26 cellular contexts compared by ENCODE assay signal in genomic region chr19:35569281-35569781, GRCh38. TPM values are rescaled to one million over a fixed set of nuclear protein-coding genes. Genes with fewer than 3 reads are reported as not detected.
DNase-seq lines count a peak whose midpoint lies in the region; ATAC-seq and TF ChIP-seq lines count a peak whose summit lies in the region.
"Had no signal": no experiment of that assay in that cellular context is flagged by ENCODE, and none has a peak within 500 bp of the region (broad histone marks: within the 10 kb centered on the region; RNA-seq: fewer than 3 reads in every experiment).

No MANE protein-coding gene starts in this region.

- in situ Hi-C loops in G401 (cut with HindIII; ENCODE audit: low sequenced_read_pairs), result no loop called here

- intact Hi-C loops in adrenal gland (cut with DNase I), result no loop called here
- intact Hi-C loops in uterus (cut with DNase I; ENCODE audit: low total_unique reads), result no loop called here

- H3K27me3 ChIP-seq in H7 (ENCODE audit: control insufficient read depth, insufficient read depth, low read length) (no peaks in the 10 kb centered on the region), adrenal gland (no peaks in the 10 kb centered on the region), uterus (no peaks in the 10 kb centered on the region)
- H3K27me3 ChIP-seq: BLaER1 treated with 17β-estradiol and CSF1 and Interleukin-3, amounts not matched to agents 10 nM and 100 nM; Peyer's patch had no signal

- no peak overlapping the region for H3K4me3 ChIP-seq in H7 (ENCODE audit: insufficient read depth, low read depth, low read length)
- no peak overlapping the region for H3K4me3 ChIP-seq in adrenal gland
- H3K4me3 ChIP-seq in uterus, result no peak overlapping the region
- H3K4me3 ChIP-seq: BLaER1 treated with 17β-estradiol and CSF1 and Interleukin-3, amounts not matched to agents 10 nM and 100 nM; Peyer's patch; SJSA1 had no signal

- H3K27ac ChIP-seq in adrenal gland (peak overlapping the region in 3 of 5 donors; percentile 26 to 84 (median 62)), uterus (no peak overlapping the region)
- H3K27ac ChIP-seq: BLaER1 treated with 17β-estradiol and CSF1 and Interleukin-3, amounts not matched to agents 10 nM and 100 nM; HL-60; Peyer's patch; SJSA1 had no signal

- no peaks in the 10 kb centered on the region for H3K9me3 ChIP-seq in adrenal gland (replicated peaks in 1 of 3)
- H3K9me3 ChIP-seq in uterus, result no peaks in the 10 kb centered on the region
- H3K9me3 ChIP-seq: Caco-2, Peyer's patch, SJSA1 had no signal

- TF ChIP-seq CTCF in adrenal gland (IDR thresholded peaks at IDR 0.05) (no peak), uterus (IDR thresholded peaks at IDR 0.05) (no peak)

- no peak for TF ChIP-seq POLR2A in adrenal gland (IDR thresholded peaks at IDR 0.05)
- no peak for TF ChIP-seq POLR2A in uterus (IDR thresholded peaks at IDR 0.05)

- no peaks in the 10 kb centered on the region for H3K36me3 ChIP-seq in H7 (replicated peaks; ENCODE audit: control insufficient read depth, insufficient read depth, low read length)
- H3K36me3 ChIP-seq in adrenal gland (replicated peaks in 1 of 2), result no peaks in the 10 kb centered on the region
- H3K36me3 ChIP-seq in uterus, result no peaks in the 10 kb centered on the region
- H3K36me3 ChIP-seq: BLaER1 treated with 17β-estradiol and CSF1 and Interleukin-3, amounts not matched to agents 10 nM and 100 nM; Peyer's patch; SJSA1 had no signal

- H3K4me1 ChIP-seq in adrenal gland (replicated peaks in 1 of 2) (peaks cover 15 to 19% of the 10 kb centered on the region in 2 donors), uterus (no peaks in the 10 kb centered on the region)
- H3K4me1 ChIP-seq: BLaER1 treated with 17β-estradiol and CSF1 and Interleukin-3, amounts not matched to agents 10 nM and 100 nM; Caco-2; Peyer's patch; SJSA1 had no signal

- DNase-seq in G401 (ENCODE audit: low spot score) (peak; percentile 79), H7 (peak; percentile 26), adrenal gland (peak; percentile 76 to 90 (median 86)), mesenteric fat pad (ENCODE audit: low spot score) (peak; percentile 76), uterus (no peak)
- DNase-seq in stimulated activated CD4-positive, alpha-beta T cell treated with anti-CD3 and anti-CD28 coated beads, Interleukin-12 subunit alpha, Interleukin-12 subunit beta, amount 100 ng/mL, for 4 hours, result no peak
- no peak for DNase-seq in activated CD4-positive, alpha-beta T cell treated with anti-CD3 and anti-CD28 coated beads for 48 hours
- DNase-seq: Caco-2; CD4-positive, alpha-beta memory T cell; DMS 273 treated with DMSO at 0.1 percent for 48 hours; GOT3; HFFc6; KBM-7; MM.1S; NCI-H187; NCI-H226; NCI-H510A treated with DMSO at 0.1 percent for 48 hours; NCI-H774; Peyer's patch; T-helper 1 cell had no signal

- no peak for ATAC-seq in GM18909 (IDR thresholded peaks at IDR 0.05; ENCODE audit: poor library complexity, unreplicated experiment)

- 27 to 42% (median 29%) methylated on average over 1 to 5 of the region's 5 CpGs for WGBS in adrenal gland, 4 donors

RNA-seq across cellular contexts. Expression of gene ATP4A, which starts 5.9 kb away (rescaled TPM):
- not detected in 2 replicates for total RNA-seq in G401 (2014; rRNA removed; shearing (Covaris generic))
- total RNA-seq in H7 (2014; rRNA removed; shearing (Covaris generic)), result 0.21 TPM in 1 of 2 replicates, not detected in the other
- 10 to 100 TPM in 3 of 8 donors, 1 to 10 TPM in 5; 2.2 to 60.4 (median 7.6) TPM for total RNA-seq in adrenal gland
- 10 to 100 TPM in 1 of 3 donors, 1 to 10 TPM in 2; 6.5 to 63.5 (median 7.6) TPM for polyA plus RNA-seq in adrenal gland
- total RNA-seq in mesenteric fat pad, result not detected
- under 1 TPM in 1 of 4 donors, not detected in 3; 0.14 TPM for total RNA-seq in uterus
- total RNA-seq: Caco-2; CD4-positive, alpha-beta memory T cell; HFFc6; HT-29; Peyer's patch; SJSA1 had no signal
- polyA plus RNA-seq: CD4-positive, alpha-beta memory T cell had no signal

RNA-seq across cellular contexts. Expression of gene PMIS2, which starts 16.6 kb away (rescaled TPM):
- total RNA-seq in G401 (2014; rRNA removed; shearing (Covaris generic)), result not detected in 2 replicates
- not detected in 2 replicates for total RNA-seq in H7 (2014; rRNA removed; shearing (Covaris generic))
- total RNA-seq in adrenal gland (under 1 TPM in 2 of 8 donors, not detected in 6; 0.61 to 0.81 TPM), mesenteric fat pad (not detected), uterus (not detected)
- polyA plus RNA-seq in adrenal gland, result not detected
- total RNA-seq: Caco-2; CD4-positive, alpha-beta memory T cell; HFFc6; HT-29; OCI-LY7; Peyer's patch; SJSA1 had no signal
- polyA plus RNA-seq: CD4-positive, alpha-beta memory T cell had no signal

RNA-seq across cellular contexts. Expression of gene TMEM147, which starts 23.9 kb away (rescaled TPM):
- 208 and 254 TPM in 2 replicates for total RNA-seq in G401 (2014; rRNA removed; shearing (Covaris generic))
- 208 and 225 TPM in 2 replicates for total RNA-seq in H7 (2014; rRNA removed; shearing (Covaris generic))
- 100 to 1,000 TPM; 139 to 261 (median 172) TPM for total RNA-seq in adrenal gland
- 100 to 1,000 TPM in 2 of 3 donors, 10 to 100 TPM in 1; 86.5 to 215 (median 188) TPM for polyA plus RNA-seq in adrenal gland
- 86.8 TPM for total RNA-seq in mesenteric fat pad
- total RNA-seq in uterus, result 100 to 1,000 TPM in 1 of 4 donors, 10 to 100 TPM in 3; 34.6 to 111 (median 50.0) TPM

RNA-seq across cellular contexts. Expression of gene GAPDHS, which starts 36.1 kb away (rescaled TPM):
- total RNA-seq in G401 (2014; rRNA removed; shearing (Covaris generic)), result 3.2 TPM in 1 of 2 replicates, not detected in the other
- total RNA-seq in H7 (2014; rRNA removed; shearing (Covaris generic)), result 0.07 TPM in 1 of 2 replicates, not detected in the other
- total RNA-seq in adrenal gland, result not detected
- polyA plus RNA-seq in adrenal gland, result not detected
- total RNA-seq in mesenteric fat pad, result not detected
- total RNA-seq in uterus, result not detected
- total RNA-seq: Caco-2; CD4-positive, alpha-beta memory T cell; HFFc6; HT-29; OCI-LY7; SJSA1 had no signal
- polyA plus RNA-seq: CD4-positive, alpha-beta memory T cell had no signal

RNA-seq across cellular contexts. Expression of gene SBSN, which starts 41.2 kb away (rescaled TPM):
- total RNA-seq in G401 (2014; rRNA removed; shearing (Covaris generic)), result not detected in 2 replicates
- total RNA-seq in H7 (2014; rRNA removed; shearing (Covaris generic)), result not detected in 2 replicates
- not detected for total RNA-seq in adrenal gland
- polyA plus RNA-seq in adrenal gland, result under 1 TPM in 1 of 3 donors, not detected in 2; 0.77 TPM
- not detected for total RNA-seq in mesenteric fat pad
- total RNA-seq in uterus, result under 1 TPM in 1 of 4 donors, not detected in 3; 0.37 TPM
- total RNA-seq: Caco-2; CD4-positive, alpha-beta memory T cell; HT-29; OCI-LY7; SJSA1 had no signal
- polyA plus RNA-seq: CD4-positive, alpha-beta memory T cell had no signal

Comparison
In these comparisons a context has a peak if more than half of its experiments do, and no peak if none do; other contexts are left out.
1. DNase-seq: peak in G401 (single experiment), H7 (single experiment), adrenal gland (7 of 7) and mesenteric fat pad (single experiment); none in uterus (0 of 2), stimulated activated CD4-positive, alpha-beta T cell treated with anti-CD3 and anti-CD28 coated beads, Interleukin-12 subunit alpha, Interleukin-12 subunit beta, amount 100 ng/mL, for 4 hours (single experiment) and activated CD4-positive, alpha-beta T cell treated with anti-CD3 and anti-CD28 coated beads for 48 hours (single experiment).
2. H3K27ac ChIP-seq: peak in adrenal gland (3 of 5); none in uterus (0 of 2).